In genomic region chr15:45457215-45457614, GRCh38 we compare ENCODE assay signal across 8 cellular contexts.
DNase-seq lines count a peak whose midpoint lies in the region; ATAC-seq and TF ChIP-seq lines count a peak whose summit lies in the region.

No MANE protein-coding gene starts in this region.

- no peak overlapping the region for H3K4me3 ChIP-seq in left ventricle myocardium inferior

- H3K4me3 Mint-ChIP-seq in WTC11, result no peak overlapping the region
- H3K4me3 Mint-ChIP-seq in immature natural killer cell, result peak overlapping the region in 4 of 5 donors; percentile 88 to 98 (median 91)
- H3K4me3 Mint-ChIP-seq in type B pancreatic cell, result peak overlapping the region; percentile 84

- H3K9me3 Mint-ChIP-seq in WTC11 (peaks cover 17% of the 10 kb centered on the region), immature natural killer cell (peaks cover 0 to 5% (median 0%) of the 10 kb centered on the region in 6 donors), type B pancreatic cell (no peaks in the 10 kb centered on the region)

- H3K27ac Mint-ChIP-seq in WTC11 (no peak overlapping the region), immature natural killer cell (peak overlapping the region in 5 of 6 donors; percentile 57 to 91 (median 87)), type B pancreatic cell (peak overlapping the region; percentile 91)

- H3K36me3 Mint-ChIP-seq in WTC11 (peaks cover 7% of the 10 kb centered on the region), immature natural killer cell (no peaks in the 10 kb centered on the region), type B pancreatic cell (no peaks in the 10 kb centered on the region)

- TF ChIP-seq CTCF in WTC11 (IDR thresholded peaks at IDR 0.05) (no peak), type B pancreatic cell (conservative IDR thresholded peaks at IDR 0.05) (no peak), left ventricle myocardium inferior (IDR thresholded peaks at IDR 0.05; ENCODE audit: borderline replicate concordance) (no peak)

- H3K4me1 ChIP-seq in left ventricle myocardium inferior, result peaks cover 4% of the 10 kb centered on the region

- H3K27me3 ChIP-seq in left ventricle myocardium inferior (ENCODE audit: low read depth), result no peaks in the 10 kb centered on the region

- DNase-seq in activated naive CD4-positive, alpha-beta T cell treated with Interleukin-2 at 50 U/mL for 16 hours, result peak; percentile 15
- no peak for DNase-seq in activated naive CD4-positive, alpha-beta T cell treated with anti-CD3 and anti-CD28 coated beads, Interleukin-2, amount 50 U/mL, for 16 hours
- DNase-seq in WTC11 (ENCODE audit: low spot score) (no peak), immature natural killer cell (peak in 1 of 3 donors; percentile 13), type B pancreatic cell (ENCODE audit: extremely low spot score, unreplicated experiment) (no peak), EL (no peak), DMS 273 (lab: John Stamatoyannopoulos, UW; ENCODE audit: unreplicated experiment) (no peak), left ventricle myocardium inferior (no peak)

- H3K4me1 Mint-ChIP-seq in WTC11, result peaks cover 12% of the 10 kb centered on the region
- peaks cover 32 to 57% of the 10 kb centered on the region in 2 donors for H3K4me1 Mint-ChIP-seq in immature natural killer cell
- peaks cover 19% of the 10 kb centered on the region for H3K4me1 Mint-ChIP-seq in type B pancreatic cell (ENCODE audit: unreplicated experiment)

- peak; percentile 55 for ATAC-seq in WTC11

- H3K27me3 Mint-ChIP-seq in WTC11 (ENCODE audit: low read depth) (peaks cover 59% of the 10 kb centered on the region), immature natural killer cell (ENCODE audit: low read depth in 3 of 3) (peaks cover 15 to 33% (median 17%) of the 10 kb centered on the region in 3 donors), type B pancreatic cell (no peaks in the 10 kb centered on the region)

- POLR2A ChIA-PET in WTC11 (lab: Charles Lee), result no interaction called here

- intact Hi-C loops in left ventricle myocardium inferior (cut with micrococcal nuclease), result loop anchor here (2.0 kb wide), 1 partner anchor 26 kb away; no protein-coding TSS in a partner anchor

- H3K27ac ChIP-seq in left ventricle myocardium inferior (replicated peaks), result no peak overlapping the region

- CTCF ChIA-PET in WTC11 (lab: Charles Lee), result interaction anchor here (0.6 to 3.1 kb wide), 36 partner anchors 9 to 339 kb away, joined by 3 to 25 read pairs (median 4); a partner anchor contains a TSS

- no peaks in the 10 kb centered on the region for H3K9me3 ChIP-seq in left ventricle myocardium inferior (replicated peaks)

- H3K36me3 ChIP-seq in left ventricle myocardium inferior, result no peaks in the 10 kb centered on the region

TF ChIP-seq in WTC11, 78 proteins besides CTCF, POLR2A, EP300 and RAD21:
- TF ChIP-seq ARID4B (CRISPR knock-in tag; IDR thresholded peaks at IDR 0.05; ENCODE audit: borderline replicate concordance) (no peak), RELA (CRISPR knock-in tag; IDR thresholded peaks at IDR 0.05; ENCODE audit: borderline replicate concordance) (no peak), NFATC4 (CRISPR knock-in tag; IDR thresholded peaks at IDR 0.05) (no peak), ZNF121 (CRISPR knock-in tag; IDR thresholded peaks at IDR 0.05) (no peak), KAT7 (CRISPR knock-in tag; IDR thresholded peaks at IDR 0.05; ENCODE audit: borderline replicate concordance) (no peak), PRDM15 (CRISPR knock-in tag; IDR thresholded peaks at IDR 0.05) (no peak), USF2 (CRISPR knock-in tag; IDR thresholded peaks at IDR 0.05) (no peak), ZNF281 (CRISPR knock-in tag; IDR thresholded peaks at IDR 0.05) (no peak), JUN (CRISPR knock-in tag; IDR thresholded peaks at IDR 0.05) (no peak), TP53 (CRISPR knock-in tag; IDR thresholded peaks at IDR 0.05) (no peak), ZNF232 (CRISPR knock-in tag; IDR thresholded peaks at IDR 0.05) (no peak)
